Comparison of ENCODE assay signal across 8 cellular contexts in genomic region chr1:101238681-101239094, GRCh38. TPM values are rescaled to one million over a fixed set of nuclear protein-coding genes. Genes with fewer than 3 reads are reported as not detected.
DNase-seq lines count a peak whose midpoint lies in the region; ATAC-seq and TF ChIP-seq lines count a peak whose summit lies in the region.

No MANE protein-coding gene starts in this region.

- intact Hi-C loops in right cardiac atrium (cut with DNase I): loop anchor here (5.0 to 10.0 kb wide), 5 partner anchors 49 to 211 kb away; partner anchors contain the start of gene DPH5 (in 1 of the 4)

- H3K27ac Mint-ChIP-seq in CD4-positive, CD25-positive, alpha-beta regulatory T cell: peak overlapping the region; percentile 95 to 99 (median 97)
- H3K27ac Mint-ChIP-seq in T-helper 1 cell treated with Interleukin-12 subunit alpha and Interleukin-12 subunit beta and Interleukin-4 antibody, amounts not matched to agents 30 μg/mL and 1 μg/mL, for 36 hours: peak overlapping the region; percentile 85

- H3K27me3 ChIP-seq in CD4-positive, CD25-positive, alpha-beta regulatory T cell (ENCODE audit: control insufficient read depth, insufficient read depth, low read length): no peaks in the 10 kb centered on the region
- no peaks in the 10 kb centered on the region for H3K27me3 ChIP-seq in right cardiac atrium (ENCODE audit: control insufficient read depth, insufficient read depth)

- H3K27ac ChIP-seq in CD4-positive, CD25-positive, alpha-beta regulatory T cell (ENCODE audit: insufficient read depth, low read length, poor library complexity, severe bottlenecking): peak overlapping the region; percentile 88
- H3K27ac ChIP-seq in right cardiac atrium (ENCODE audit: low read length) (peak overlapping the region; percentile 87), urinary bladder (ENCODE audit: low read depth) (no peak overlapping the region)

- peak; percentile 71 to 83 (median 79) for DNase-seq in CD4-positive, CD25-positive, alpha-beta regulatory T cell
- peak; percentile 39 for DNase-seq in LNCaP clone FGC (ENCODE audit: low read depth)
- peak in 48 of 56 donors; percentile 11 to 76 (median 52) for DNase-seq in amygdala (lab: John Stamatoyannopoulos, UW)
- peak; percentile 89 to 96 (median 96) for DNase-seq in right cardiac atrium
- DNase-seq in putamen (ENCODE audit: low spot score): peak; percentile 70

- H3K9me3 Mint-ChIP-seq in CD4-positive, CD25-positive, alpha-beta regulatory T cell: no peaks in the 10 kb centered on the region
- H3K9me3 Mint-ChIP-seq in T-helper 1 cell treated with Interleukin-12 subunit alpha and Interleukin-12 subunit beta and Interleukin-4 antibody, amounts not matched to agents 30 μg/mL and 1 μg/mL, for 36 hours: no peaks in the 10 kb centered on the region

- peaks cover 16 to 68% (median 58%) of the 10 kb centered on the region in 4 donors for H3K4me1 Mint-ChIP-seq in CD4-positive, CD25-positive, alpha-beta regulatory T cell
- H3K4me1 Mint-ChIP-seq in T-helper 1 cell treated with Interleukin-12 subunit alpha and Interleukin-12 subunit beta and Interleukin-4 antibody, amounts not matched to agents 30 μg/mL and 1 μg/mL, for 36 hours (ENCODE audit: low read depth): peaks cover 41% of the 10 kb centered on the region

- peaks cover 48% of the 10 kb centered on the region for H3K36me3 ChIP-seq in CD4-positive, CD25-positive, alpha-beta regulatory T cell (ENCODE audit: control insufficient read depth, insufficient read depth, low read length)
- no peaks in the 10 kb centered on the region for H3K36me3 ChIP-seq in urinary bladder (ENCODE audit: insufficient read depth)

- no peaks in the 10 kb centered on the region for H3K9me3 ChIP-seq in CD4-positive, CD25-positive, alpha-beta regulatory T cell (ENCODE audit: control insufficient read depth in 2 of 2, low read length in 2 of 2)
- H3K9me3 ChIP-seq in right cardiac atrium (ENCODE audit: control insufficient read depth, low read length): no peaks in the 10 kb centered on the region

- peaks cover 39% of the 10 kb centered on the region for H3K36me3 Mint-ChIP-seq in CD4-positive, CD25-positive, alpha-beta regulatory T cell
- H3K36me3 Mint-ChIP-seq in T-helper 1 cell treated with Interleukin-12 subunit alpha and Interleukin-12 subunit beta and Interleukin-4 antibody, amounts not matched to agents 30 μg/mL and 1 μg/mL, for 36 hours (ENCODE audit: low read depth): peaks cover 55% of the 10 kb centered on the region

- H3K27me3 Mint-ChIP-seq in CD4-positive, CD25-positive, alpha-beta regulatory T cell: peaks cover 13% of the 10 kb centered on the region
- no peaks in the 10 kb centered on the region for H3K27me3 Mint-ChIP-seq in T-helper 1 cell treated with Interleukin-12 subunit alpha and Interleukin-12 subunit beta and Interleukin-4 antibody, amounts not matched to agents 30 μg/mL and 1 μg/mL, for 36 hours (ENCODE audit: low read depth)

- H3K4me3 ChIP-seq in CD4-positive, CD25-positive, alpha-beta regulatory T cell (ENCODE audit: low read depth, low read length): peak overlapping the region; percentile 100
- H3K4me3 ChIP-seq in LNCaP clone FGC (ENCODE audit: low read depth, low read length) (no peak overlapping the region), right cardiac atrium (ENCODE audit: low read length) (peak overlapping the region; percentile 95), urinary bladder (ENCODE audit: low read depth, low read length) (peak overlapping the region; percentile 57)

- ATAC-seq in CD4-positive, CD25-positive, alpha-beta regulatory T cell (ENCODE audit: low read depth in 2 of 2): peak; percentile 24 to 28
- peak; percentile 25 for ATAC-seq in GM21381 (IDR thresholded peaks at IDR 0.05; ENCODE audit: unreplicated experiment)
- peak; percentile 60 to 63 for ATAC-seq in right cardiac atrium

- peaks cover 70% of the 10 kb centered on the region for H3K4me1 ChIP-seq in CD4-positive, CD25-positive, alpha-beta regulatory T cell (ENCODE audit: control insufficient read depth, insufficient read depth, low read length, poor library complexity, severe bottlenecking)
- H3K4me1 ChIP-seq in right cardiac atrium (ENCODE audit: control insufficient read depth, insufficient read depth, low read length) (no peaks in the 10 kb centered on the region), urinary bladder (ENCODE audit: insufficient read depth) (no peaks in the 10 kb centered on the region)

- 3% methylated on average over 17 of the region's 17 CpGs for WGBS in right cardiac atrium
- 18% methylated on average over 17 of the region's 17 CpGs for WGBS in urinary bladder

- TF ChIP-seq CTCF in LNCaP clone FGC (IDR thresholded peaks at IDR 0.05; ENCODE audit: control insufficient read depth, extremely low read depth, insufficient read depth): peak; percentile 91

- peak overlapping the region; percentile 98 to 100 (median 100) for H3K4me3 Mint-ChIP-seq in CD4-positive, CD25-positive, alpha-beta regulatory T cell
- H3K4me3 Mint-ChIP-seq in T-helper 1 cell treated with Interleukin-12 subunit alpha and Interleukin-12 subunit beta and Interleukin-4 antibody, amounts not matched to agents 30 μg/mL and 1 μg/mL, for 36 hours: peak overlapping the region; percentile 98

RNA-seq across cellular contexts. Expression of gene S1PR1, which starts 1.9 kb away (rescaled TPM):
- total RNA-seq in CD4-positive, CD25-positive, alpha-beta regulatory T cell: 191 TPM
- 100 to 1,000 TPM; 131 to 165 (median 151) TPM for polyA plus RNA-seq in CD4-positive, CD25-positive, alpha-beta regulatory T cell
- total RNA-seq in right cardiac atrium: 10 to 100 TPM; 54.2 to 62.4 (median 59.8) TPM
- 58.0 TPM for polyA plus RNA-seq in right cardiac atrium
- 32.6 TPM for total RNA-seq in urinary bladder
- polyA plus RNA-seq in urinary bladder: 61.1 TPM

Comparison
In these comparisons a context has a peak if more than half of its experiments do, and no peak if none do; other contexts are left out.
1. DNase-seq: peak in every context shown above with its lines; median percentile 96 in right cardiac atrium; 79 in CD4-positive, CD25-positive, alpha-beta regulatory T cell; 70 in putamen; 52 in amygdala; 39 in LNCaP clone FGC.